Comparison of ENCODE assay signal across 8 cellular contexts in the genomic region with DNA sequence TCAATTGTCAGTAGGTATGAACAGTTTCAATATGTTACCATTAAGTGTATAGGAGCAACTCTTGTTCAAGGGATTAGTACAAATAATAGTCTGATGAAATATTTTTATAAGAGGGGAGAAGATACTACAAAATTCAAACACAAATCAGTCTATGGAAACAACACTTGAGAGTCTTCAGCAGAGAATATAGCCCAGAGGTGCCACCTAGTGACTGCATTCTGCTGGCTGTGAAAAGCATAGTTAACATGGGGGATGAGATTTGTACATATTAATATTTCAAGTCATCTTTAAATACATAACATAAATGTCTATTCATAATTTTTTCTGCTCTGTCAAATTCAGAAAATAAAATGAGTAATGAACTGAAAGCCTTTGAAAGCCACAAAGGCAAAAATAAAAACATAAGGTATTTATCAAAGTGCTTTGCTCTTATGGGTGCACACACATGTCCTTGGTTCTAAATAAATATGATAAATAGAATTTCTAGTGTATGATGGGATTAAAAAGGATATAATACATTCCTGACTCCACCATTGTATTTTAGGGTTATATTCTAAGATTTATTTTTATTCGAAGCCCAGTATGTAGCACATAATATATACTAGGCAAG.
DNase-seq lines count a peak whose midpoint lies in the region; ATAC-seq, FAIRE-seq and TF ChIP-seq lines count a peak whose summit lies in the region.

No MANE protein-coding gene starts in this region.

- no peak overlapping the region for H3K9ac ChIP-seq in keratinocyte (ENCODE audit: control insufficient read depth, extremely low read depth, insufficient read depth, low read length)

- no peak overlapping the region for H2AFZ ChIP-seq in keratinocyte (ENCODE audit: control insufficient read depth, low read length)

- no peaks in the 10 kb centered on the region for H4K20me1 ChIP-seq in keratinocyte (ENCODE audit: control insufficient read depth, extremely low read depth, insufficient read depth, low read length)

- H3K4me1 Mint-ChIP-seq in activated T-helper 1 cell treated with anti-CD3 and anti-CD28 coated beads, Interleukin-12 subunit alpha, Interleukin-12 subunit beta, Interleukin-2, Interleukin-4 antibody, amounts not matched to agents 30 ng/mL and 10 ng/mL and 1 ng/mL, durations not matched to agents 14 hours and 24 hours and 36 hours (ENCODE audit: low read depth), result no peaks in the 10 kb centered on the region

- H3K9me3 ChIP-seq in keratinocyte (ENCODE audit: control insufficient read depth, low read depth, low read length), result no peaks in the 10 kb centered on the region

- H3K4me3 ChIP-seq in keratinocyte (ENCODE audit: control insufficient read depth in 2 of 3, extremely low read depth in 1 of 3, insufficient read depth in 2 of 3, low read depth in 1 of 3, low read length in 3 of 3), result no peak overlapping the region

- dilution Hi-C loops in keratinocyte (cut with MboI; ENCODE audit: extremely low pct_ligation_motif_present, low sequenced_read_pairs), result no loop called here

- H3K79me2 ChIP-seq in keratinocyte (ENCODE audit: control insufficient read depth, insufficient read depth, low read length), result no peaks in the 10 kb centered on the region

- H3K4me1 ChIP-seq in keratinocyte (ENCODE audit: control insufficient read depth, extremely low read depth, insufficient read depth, low read length), result no peaks in the 10 kb centered on the region

- no peaks in the 10 kb centered on the region for H3K9me3 Mint-ChIP-seq in activated T-helper 1 cell treated with anti-CD3 and anti-CD28 coated beads, Interleukin-12 subunit alpha, Interleukin-12 subunit beta, Interleukin-2, Interleukin-4 antibody, amounts not matched to agents 30 ng/mL and 10 ng/mL and 1 ng/mL, durations not matched to agents 14 hours and 24 hours and 36 hours

- intact Hi-C loops in activated T-helper 1 cell treated with anti-CD3 and anti-CD28 coated beads, Interleukin-12 subunit alpha, Interleukin-12 subunit beta, Interleukin-2, Interleukin-4 antibody, amounts not matched to agents 30 ng/mL and 10 ng/mL and 1 ng/mL, durations not matched to agents 14 hours and 24 hours and 36 hours (cut with micrococcal nuclease), result loop anchor here (10.0 kb wide), 1 partner anchor 427 kb away; no protein-coding TSS in a partner anchor

- H3K9me1 ChIP-seq in keratinocyte (ENCODE audit: control insufficient read depth, extremely low read depth, insufficient read depth, low read length), result no peaks in the 10 kb centered on the region

- peak; percentile 38 to 71 for DNase-seq in AML-193 (lab: John Stamatoyannopoulos, UW)
- DNase-seq in NCI-H2029 (lab: John Stamatoyannopoulos, UW), result peak; percentile 60
- peak; percentile 65 for DNase-seq in astrocyte of the hippocampus (ENCODE audit: low read depth, low spot score)
- no peak for DNase-seq in keratinocyte (ENCODE audit: low read depth, low spot score)
- peak; percentile 43 for DNase-seq in ureter (ENCODE audit: low spot score)
- DNase-seq in activated T-helper 1 cell treated with anti-CD3 and anti-CD28 coated beads, Interleukin-12 subunit alpha, Interleukin-12 subunit beta, Interleukin-2, Interleukin-4 antibody, amounts not matched to agents 30 ng/mL and 10 ng/mL and 1 ng/mL, durations not matched to agents 14 hours and 24 hours and 36 hours (ENCODE audit: low spot score), result no peak
- no peak for DNase-seq in NCI-H524 treated with DMSO at 0.1 percent for 48 hours (lab: John Stamatoyannopoulos, UW)

- no peak overlapping the region for H3K27ac ChIP-seq in keratinocyte (ENCODE audit: control insufficient read depth, insufficient read depth, low read length)

- no peaks in the 10 kb centered on the region for H3K36me3 ChIP-seq in keratinocyte (ENCODE audit: control insufficient read depth in 2 of 2, extremely low read depth in 1 of 2, insufficient read depth in 2 of 2, low read length in 2 of 2)

- no peak overlapping the region for H3K4me3 Mint-ChIP-seq in activated T-helper 1 cell treated with anti-CD3 and anti-CD28 coated beads, Interleukin-12 subunit alpha, Interleukin-12 subunit beta, Interleukin-2, Interleukin-4 antibody, amounts not matched to agents 30 ng/mL and 10 ng/mL and 1 ng/mL, durations not matched to agents 14 hours and 24 hours and 36 hours

- ATAC-seq in GM19395 (IDR thresholded peaks at IDR 0.05; ENCODE audit: unreplicated experiment), result peak; percentile 66

- FAIRE-seq in keratinocyte (lab: Jason Lieb, UNC), result no peak

- peak; percentile 49 to 74 (median 51) for TF ChIP-seq CTCF in keratinocyte (optimal IDR thresholded peaks at IDR 0.05 in 1 of 3, IDR thresholded peaks at IDR 0.05 in 1 of 3, conservative IDR thresholded peaks at IDR 0.05 in 1 of 3; ENCODE audit: extremely low read depth in 1 of 3, insufficient read depth in 2 of 3, low read length in 3 of 3)

- no peak overlapping the region for H3K27ac Mint-ChIP-seq in activated T-helper 1 cell treated with anti-CD3 and anti-CD28 coated beads, Interleukin-12 subunit alpha, Interleukin-12 subunit beta, Interleukin-2, Interleukin-4 antibody, amounts not matched to agents 30 ng/mL and 10 ng/mL and 1 ng/mL, durations not matched to agents 14 hours and 24 hours and 36 hours

- no peaks in the 10 kb centered on the region for H3K36me3 Mint-ChIP-seq in activated T-helper 1 cell treated with anti-CD3 and anti-CD28 coated beads, Interleukin-12 subunit alpha, Interleukin-12 subunit beta, Interleukin-2, Interleukin-4 antibody, amounts not matched to agents 30 ng/mL and 10 ng/mL and 1 ng/mL, durations not matched to agents 14 hours and 24 hours and 36 hours (ENCODE audit: low read depth)

- H3K4me2 ChIP-seq in keratinocyte (ENCODE audit: control insufficient read depth, extremely low read depth, insufficient read depth, low read depth, low read length), result no peak overlapping the region

- no peaks in the 10 kb centered on the region for H3K27me3 Mint-ChIP-seq in activated T-helper 1 cell treated with anti-CD3 and anti-CD28 coated beads, Interleukin-12 subunit alpha, Interleukin-12 subunit beta, Interleukin-2, Interleukin-4 antibody, amounts not matched to agents 30 ng/mL and 10 ng/mL and 1 ng/mL, durations not matched to agents 14 hours and 24 hours and 36 hours (ENCODE audit: insufficient read depth)

- no peaks in the 10 kb centered on the region for H3K27me3 ChIP-seq in keratinocyte (ENCODE audit: control insufficient read depth, extremely low read depth, insufficient read depth, low read length)

Comparison
In these comparisons a context has a peak if more than half of its experiments do, and no peak if none do; other contexts are left out.
1. DNase-seq: peak in AML-193 (2 of 2), NCI-H2029 (single experiment), astrocyte of the hippocampus (single experiment) and ureter (single experiment); none in keratinocyte (single experiment), activated T-helper 1 cell treated with anti-CD3 and anti-CD28 coated beads, Interleukin-12 subunit alpha, Interleukin-12 subunit beta, Interleukin-2, Interleukin-4 antibody, amounts not matched to agents 30 ng/mL and 10 ng/mL and 1 ng/mL, durations not matched to agents 14 hours and 24 hours and 36 hours (single experiment) and NCI-H524 treated with DMSO at 0.1 percent for 48 hours (single experiment).